Comparison of ENCODE assay signal across 25 cellular contexts in genomic region chr12:46535907-46536306, GRCh38.
DNase-seq lines count a peak whose midpoint lies in the region; ATAC-seq and TF ChIP-seq lines count a peak whose summit lies in the region.
"Had no signal": no experiment of that assay in that cellular context is flagged by ENCODE, and none has a peak within 500 bp of the region (broad histone marks: within the 10 kb centered on the region; RNA-seq: fewer than 3 reads in every experiment).

No MANE protein-coding gene starts in this region.

- H3K4me3 Mint-ChIP-seq in Caco-2 (ENCODE audit: unreplicated experiment) = no peak overlapping the region
- no peak overlapping the region for H3K4me3 Mint-ChIP-seq in natural killer cell treated with Interleukin-12 subunit alpha and Interleukin-12 subunit beta and Interleukin-15 and Interleukin-18, amount 100 ng/mL, for 72 hours
- H3K4me3 Mint-ChIP-seq: activated CD4-positive, alpha-beta T cell treated with anti-CD3 and anti-CD28 coated beads, Interleukin-2, amount 10 ng/mL, durations not matched to agents 7 days and 5 days; CD8-positive, alpha-beta T cell; central memory CD8-positive, alpha-beta T cell; naive thymus-derived CD4-positive, alpha-beta T cell had no signal

- H3K9me3 ChIP-seq in Caco-2 = peaks cover 6% of the 10 kb centered on the region; the same call in 1 of the 2 replicates
- H3K9me3 ChIP-seq in HCT116 (ENCODE audit: control insufficient read depth in 1 of 2, insufficient read depth in 1 of 2, low read depth in 1 of 2, low read length in 2 of 2) = no peaks in the 10 kb centered on the region
- no peaks in the 10 kb centered on the region for H3K9me3 ChIP-seq in cardiac muscle cell (ENCODE audit: low read depth)
- H3K9me3 ChIP-seq in body of pancreas = no peaks in the 10 kb centered on the region
- H3K9me3 ChIP-seq: tibial artery had no signal

- H3K9ac ChIP-seq in HCT116 (ENCODE audit: low read length) = no peak overlapping the region

- no peak for TF ChIP-seq POLR2A in HCT116 (IDR thresholded peaks at IDR 0.05; ENCODE audit: borderline replicate concordance, extremely low read depth, insufficient read depth, insufficient read length)
- TF ChIP-seq POLR2A in body of pancreas (IDR thresholded peaks at IDR 0.05) = no peak

- CTCF ChIA-PET in Caco-2 (lab: Charles Lee) (no interaction called here), HCT116 (lab: Charles Lee) (no interaction called here)

- POLR2A ChIA-PET in Caco-2 (lab: Charles Lee) = no interaction called here
- POLR2A ChIA-PET in HCT116 (lab: Charles Lee) = interaction anchor here (0.6 kb wide), 1 partner anchor 104 kb away, joined by 4 read pairs; no protein-coding TSS in a partner anchor

- no peaks in the 10 kb centered on the region for H3K27me3 Mint-ChIP-seq in Caco-2 (ENCODE audit: insufficient read depth, unreplicated experiment)
- H3K27me3 Mint-ChIP-seq in natural killer cell treated with Interleukin-12 subunit alpha and Interleukin-12 subunit beta and Interleukin-15 and Interleukin-18, amount 100 ng/mL, for 72 hours = no peaks in the 10 kb centered on the region
- H3K27me3 Mint-ChIP-seq: activated CD4-positive, alpha-beta T cell treated with anti-CD3 and anti-CD28 coated beads, Interleukin-2, amount 10 ng/mL, durations not matched to agents 7 days and 5 days; central memory CD8-positive, alpha-beta T cell; naive thymus-derived CD4-positive, alpha-beta T cell had no signal

- no peak for ATAC-seq in HCT116
- ATAC-seq in natural killer cell treated with Interleukin-12 subunit alpha and Interleukin-12 subunit beta and Interleukin-15 and Interleukin-18, amount 100 ng/mL, for 72 hours = no peak
- ATAC-seq in body of pancreas = no peak
- ATAC-seq: CD8-positive, alpha-beta T cell had no signal

- no TSS peak for BruUV-seq in Caco-2 (replicated peaks; lab: Mats Ljungman, UMichigan)
- no TSS peak for BruUV-seq in HCT116 (replicated peaks; lab: Mats Ljungman, UMichigan)

- no peaks in the 10 kb centered on the region for H3K36me3 Mint-ChIP-seq in Caco-2 (ENCODE audit: insufficient read depth, unreplicated experiment)
- no peaks in the 10 kb centered on the region for H3K36me3 Mint-ChIP-seq in natural killer cell treated with Interleukin-12 subunit alpha and Interleukin-12 subunit beta and Interleukin-15 and Interleukin-18, amount 100 ng/mL, for 72 hours
- H3K36me3 Mint-ChIP-seq: CD8-positive, alpha-beta T cell had no signal

- H3K4me1 ChIP-seq in Caco-2 (peaks cover 19% of the 10 kb centered on the region), HCT116 (ENCODE audit: control insufficient read depth in 1 of 2, insufficient read depth in 2 of 2, low read length in 2 of 2) (peaks cover 26 to 32% of the 10 kb centered on the region in 2 experiments), cardiac muscle cell (ENCODE audit: low read depth) (peaks cover 35% of the 10 kb centered on the region), body of pancreas (no peaks in the 10 kb centered on the region)

- H3K4me2 ChIP-seq in HCT116 (ENCODE audit: low read length) = no peak overlapping the region

- H3K4me1 Mint-ChIP-seq in Caco-2 (ENCODE audit: low read depth, unreplicated experiment) = peaks cover 12% of the 10 kb centered on the region
- H3K4me1 Mint-ChIP-seq in natural killer cell treated with Interleukin-12 subunit alpha and Interleukin-12 subunit beta and Interleukin-15 and Interleukin-18, amount 100 ng/mL, for 72 hours (ENCODE audit: low read depth in 2 of 2) = peaks cover 14 to 27% of the 10 kb centered on the region in 2 donors

- DNase-seq in Caco-2 (peak in 1 of 2 experiments; percentile 39), HCT116 (ENCODE audit: low read depth, low spot score) (no peak), cardiac muscle cell (ENCODE audit: low read depth in 1 of 2, low spot score in 1 of 2) (peak in 1 of 2 donors; percentile 46), NCI-H1417 (lab: John Stamatoyannopoulos, UW) (no peak), ACHN (no peak), body of pancreas (no peak)
- no peak for DNase-seq in natural killer cell treated with Interleukin-12 subunit alpha and Interleukin-12 subunit beta and Interleukin-15 and Interleukin-18, amount 100 ng/mL, for 72 hours (ENCODE audit: low spot score)
- DNase-seq in activated naive CD4-positive, alpha-beta T cell treated with Interleukin-2 at 50 U/mL for 16 hours = no peak
- DNase-seq: activated CD4-positive, alpha-beta T cell treated with anti-CD3 and anti-CD28 coated beads, Interleukin-2, amount 10 ng/mL, durations not matched to agents 7 days and 5 days; activated CD8-positive, alpha-beta memory T cell treated with anti-CD3 and anti-CD28 coated beads, Interleukin-2, amount 50 U/mL, for 48 hours; activated effector memory CD4-positive, alpha-beta T cell treated with anti-CD3 and anti-CD28 coated beads, Interleukin-2, amount 50 U/mL, for 16 hours; anterior cingulate cortex; CD8-positive, alpha-beta T cell; foreskin fibroblast; hypothalamus; islet precursor cell; MM.1S; naive thymus-derived CD4-positive, alpha-beta T cell; NCI-H146; NCI-H748 treated with DMSO at 0.1 percent for 48 hours; stimulated activated CD4-positive, alpha-beta T cell treated with anti-CD3 and anti-CD28 coated beads, Interleukin-1b, Interleukin-23, amount 100 ng/mL, for 48 hours; stimulated activated naive CD4-positive, alpha-beta T cell; T-helper 1 cell; tibial artery had no signal

- no peaks in the 10 kb centered on the region for H3K36me3 ChIP-seq in Caco-2 (ENCODE audit: control insufficient read depth, insufficient read depth, low read length)
- H3K36me3 ChIP-seq in HCT116 (ENCODE audit: control insufficient read depth in 1 of 2, insufficient read depth in 2 of 2, low read length in 2 of 2) = no peaks in the 10 kb centered on the region
- H3K36me3 ChIP-seq in cardiac muscle cell = no peaks in the 10 kb centered on the region
- no peaks in the 10 kb centered on the region for H3K36me3 ChIP-seq in body of pancreas (replicated peaks in 1 of 2; ENCODE audit: insufficient read depth in 1 of 2, low read depth in 2 of 2)
- H3K36me3 ChIP-seq: tibial artery had no signal

- no peaks in the 10 kb centered on the region for H3K9me2 ChIP-seq in HCT116 (ENCODE audit: insufficient read depth)

- TF ChIP-seq CTCF in Caco-2 (IDR thresholded peaks at IDR 0.05; ENCODE audit: insufficient read depth in 1 of 2, low read depth in 1 of 2, low read length in 1 of 2, severe bottlenecking in 1 of 2, unreplicated experiment in 1 of 2) = no peak
- TF ChIP-seq CTCF in HCT116 (IDR thresholded peaks at IDR 0.05 in 2 of 3, conservative IDR thresholded peaks at IDR 0.05 in 1 of 3; ENCODE audit: borderline replicate concordance in 1 of 3, insufficient read depth in 1 of 3, low read depth in 2 of 3, low read length in 2 of 3) = no peak
- TF ChIP-seq CTCF in cardiac muscle cell (IDR thresholded peaks at IDR 0.05; ENCODE audit: low read depth, low read length) = no peak
- no peak for TF ChIP-seq CTCF in body of pancreas (IDR thresholded peaks at IDR 0.05)

- no peaks in the 10 kb centered on the region for H3K9me3 Mint-ChIP-seq in Caco-2 (ENCODE audit: unreplicated experiment)
- no peaks in the 10 kb centered on the region for H3K9me3 Mint-ChIP-seq in natural killer cell treated with Interleukin-12 subunit alpha and Interleukin-12 subunit beta and Interleukin-15 and Interleukin-18, amount 100 ng/mL, for 72 hours
- H3K9me3 Mint-ChIP-seq: CD8-positive, alpha-beta T cell; central memory CD8-positive, alpha-beta T cell had no signal

- H3K27ac ChIP-seq in HCT116 (ENCODE audit: low read depth, low read length) (0 out of 2 replicates have a peak overlapping the region, but pooled peaks have one; percentile 4), cardiac muscle cell (peak overlapping the region; percentile 91), body of pancreas (no peak overlapping the region)
- H3K27ac ChIP-seq: tibial artery had no signal

- H3K27ac Mint-ChIP-seq in Caco-2 (ENCODE audit: unreplicated experiment) = peak overlapping the region; percentile 65
- H3K27ac Mint-ChIP-seq in natural killer cell treated with Interleukin-12 subunit alpha and Interleukin-12 subunit beta and Interleukin-15 and Interleukin-18, amount 100 ng/mL, for 72 hours = peak overlapping the region; percentile 18 to 73
- H3K27ac Mint-ChIP-seq: activated CD4-positive, alpha-beta T cell treated with anti-CD3 and anti-CD28 coated beads, Interleukin-2, amount 10 ng/mL, durations not matched to agents 7 days and 5 days; CD8-positive, alpha-beta T cell had no signal

- no peak for TF ChIP-seq RAD21 in HCT116 (IDR thresholded peaks at IDR 0.05; ENCODE audit: low read depth)

- no peaks in the 10 kb centered on the region for H4K20me1 ChIP-seq in HCT116 (ENCODE audit: insufficient read depth)

- no peaks in the 10 kb centered on the region for H3K79me2 ChIP-seq in HCT116 (ENCODE audit: insufficient read depth, low read length)

- intact Hi-C loops in Caco-2 (cut with micrococcal nuclease; ENCODE audit: unreplicated experiment) = no loop called here
- intact Hi-C loops in HCT116 (cut with micrococcal nuclease) = no loop called here
- intact Hi-C loops in body of pancreas (cut with DNase I) = no loop called here

- RAD21 ChIA-PET in HCT116 (lab: Charles Lee; ENCODE audit: low non-redundant PET in 1 of 2, low total read pairs in 2 of 2, uncharacterized antibody in 2 of 2, unreplicated experiment in 2 of 2) = no interaction called here

- H3K4me3 ChIP-seq in Caco-2 (ENCODE audit: low read depth, low read length) = no peak overlapping the region
- no peak overlapping the region for H3K4me3 ChIP-seq in HCT116 (replicated peaks in 1 of 2; ENCODE audit: low read depth in 1 of 2, low read length in 2 of 2)
- H3K4me3 ChIP-seq in cardiac muscle cell = no peak overlapping the region
- H3K4me3 ChIP-seq in body of pancreas = no peak overlapping the region
- H3K4me3 ChIP-seq: tibial artery had no signal

- H2AFZ ChIP-seq in HCT116 (ENCODE audit: low read depth, low read length, poor library complexity, severe bottlenecking) = no peak overlapping the region

- in situ Hi-C loops in ACHN (cut with HindIII; ENCODE audit: low pct_ligation_motif_present, low pct_unique_long_range_greater_than_20kb, low sequenced_read_pairs) = no loop called here

- WGBS in body of pancreas, 2 donors = 87 to 89% methylated on average over 6 of the region's 6 CpGs

- H3K27me3 ChIP-seq in Caco-2 (replicated peaks; ENCODE audit: control insufficient read depth, insufficient read depth, low read length) (no peaks in the 10 kb centered on the region), HCT116 (ENCODE audit: insufficient read depth, low read length) (no peaks in the 10 kb centered on the region), cardiac muscle cell (no peaks in the 10 kb centered on the region), body of pancreas (no peaks in the 10 kb centered on the region)
- H3K27me3 ChIP-seq: tibial artery had no signal

TF ChIP-seq in HCT116, 20 proteins besides CTCF, POLR2A, EP300 and RAD21 (continues in another document):
- no peak for TF ChIP-seq EZH2 (IDR thresholded peaks at IDR 0.05)
- no peak for TF ChIP-seq EZH2phosphoT487 (IDR thresholded peaks at IDR 0.05; ENCODE audit: borderline replicate concordance)
- no peak for TF ChIP-seq CEBPB (IDR thresholded peaks at IDR 0.05; ENCODE audit: low read depth)
- no peak for TF ChIP-seq SP1 (IDR thresholded peaks at IDR 0.05; ENCODE audit: low read depth)
- TF ChIP-seq SIN3A (IDR thresholded peaks at IDR 0.05; ENCODE audit: low read depth) = no peak
- no peak for TF ChIP-seq POLR2AphosphoS5 (IDR thresholded peaks at IDR 0.05; ENCODE audit: low read depth, low read length)
- TF ChIP-seq EGR1 (IDR thresholded peaks at IDR 0.05; ENCODE audit: low read depth) = no peak

Comparison
In these comparisons a context has a peak if more than half of its experiments do, and no peak if none do; other contexts are left out.
1. H3K27ac ChIP-seq: peak in HCT116 (single experiment) and cardiac muscle cell (single experiment); none in body of pancreas (0 of 4).